Comparison of ENCODE assay signal across 8 cellular contexts in genomic region chr4:23614284-23614892, GRCh38.
DNase-seq lines count a peak whose midpoint lies in the region; ATAC-seq and TF ChIP-seq lines count a peak whose summit lies in the region.

No MANE protein-coding gene starts in this region.

- no peak overlapping the region for H2AFZ ChIP-seq in DND-41 (ENCODE audit: low read depth, low read length)

- no peak overlapping the region for H3K9ac ChIP-seq in DND-41 (ENCODE audit: low read depth, low read length)

- H3K79me2 ChIP-seq in DND-41 (ENCODE audit: insufficient read depth, low read length) = no peaks in the 10 kb centered on the region

- no peak overlapping the region for H3K27ac ChIP-seq in DND-41 (ENCODE audit: low read length)

- DNase-seq in DND-41 (peak; percentile 6), RKO (ENCODE audit: low spot score) (peak; percentile 59), iPS-NIHi7 (ENCODE audit: extremely low spot score) (peak; percentile 37), activated gamma-delta T cell (lab: John Stamatoyannopoulos, UW) (no peak)
- DNase-seq in activated CD8-positive, alpha-beta memory T cell treated with anti-CD3 and anti-CD28 coated beads, Interleukin-2, amount 50 U/mL, for 4 hours = no peak
- no peak for DNase-seq in activated naive CD4-positive, alpha-beta T cell treated with Interleukin-2 at 50 U/mL for 16 hours

- ATAC-seq in DND-41 (ENCODE audit: insufficient read depth, low read depth) = peak; percentile 63; the same call in 2 of the 3 replicates
- ATAC-seq in HG03025 (IDR thresholded peaks at IDR 0.05; ENCODE audit: low FRiP score, unreplicated experiment) = peak; percentile 55
- ATAC-seq in HG03469 (IDR thresholded peaks at IDR 0.05; ENCODE audit: unreplicated experiment) = no peak

- no peaks in the 10 kb centered on the region for H4K20me1 ChIP-seq in DND-41 (ENCODE audit: insufficient read depth, low read length)

- H3K4me2 ChIP-seq in DND-41 (ENCODE audit: insufficient read depth, low read length) = no peak overlapping the region

- no peaks in the 10 kb centered on the region for H3K4me1 ChIP-seq in DND-41 (ENCODE audit: insufficient read depth, low read length)

- no peaks in the 10 kb centered on the region for H3K9me3 ChIP-seq in DND-41 (ENCODE audit: insufficient read depth, low read length, severe bottlenecking)

- no peak overlapping the region for H3K4me3 ChIP-seq in DND-41 (ENCODE audit: low read depth in 1 of 2, low read length in 2 of 2)

- H3K36me3 ChIP-seq in DND-41 (ENCODE audit: insufficient read depth, low read length) = no peaks in the 10 kb centered on the region

- H3K27me3 ChIP-seq in DND-41 (ENCODE audit: insufficient read depth, low read length, poor library complexity) = no peaks in the 10 kb centered on the region

- peak; percentile 47 for TF ChIP-seq CTCF in DND-41 (IDR thresholded peaks at IDR 0.05; ENCODE audit: borderline replicate concordance, extremely low read depth, low read length, poor library complexity, severe bottlenecking)

Comparison
In these comparisons a context has a peak if more than half of its experiments do, and no peak if none do; other contexts are left out.
1. DNase-seq: peak in DND-41 (single experiment), RKO (single experiment) and iPS-NIHi7 (single experiment); none in activated CD8-positive, alpha-beta memory T cell treated with anti-CD3 and anti-CD28 coated beads, Interleukin-2, amount 50 U/mL, for 4 hours (single experiment), activated naive CD4-positive, alpha-beta T cell treated with Interleukin-2 at 50 U/mL for 16 hours (single experiment) and activated gamma-delta T cell (single experiment).